22 cellular contexts compared by ENCODE assay signal in the genomic region with DNA sequence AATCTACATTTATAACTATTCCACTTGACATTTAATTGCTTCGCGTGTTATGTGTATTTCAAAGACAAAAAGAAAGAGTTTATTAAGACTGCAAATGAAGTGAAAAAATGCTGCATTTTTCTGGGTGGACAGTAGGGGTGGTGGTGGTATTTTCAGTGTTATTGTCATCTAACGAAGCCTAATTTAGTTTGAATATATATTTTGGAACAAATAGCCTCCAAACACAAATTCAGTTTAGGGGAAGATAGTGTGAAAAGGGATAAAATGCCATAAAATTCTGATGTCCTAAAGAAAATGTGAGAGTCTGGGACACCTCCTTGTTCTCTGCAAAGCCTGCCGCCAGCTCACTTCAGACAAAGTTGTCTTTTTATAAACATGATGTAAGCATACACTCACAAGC.
A peak's percentile ranks its signal among the peaks of the same experiment; 100 is the strongest.
DNase-seq lines count a peak whose midpoint lies in the region; TF ChIP-seq lines count a peak whose summit lies in the region.
"Had no signal": no experiment of that assay in that cellular context is flagged by ENCODE, and none has a peak within 500 bp of the region (broad histone marks: within the 10 kb centered on the region; RNA-seq: fewer than 3 reads in every experiment).

No MANE protein-coding gene starts in this region.

- no peaks in the 10 kb centered on the region for H3K4me1 Mint-ChIP-seq in activated CD4-positive, alpha-beta T cell treated with anti-CD3 and anti-CD28 coated beads, Interleukin-2, amount 10 ng/mL, durations not matched to agents 24 days and 14 days
- H3K4me1 Mint-ChIP-seq: activated naive CD8-positive, alpha-beta T cell treated with anti-CD3 and anti-CD28 coated beads for 36 hours; naive B cell had no signal

- H3K4me3 ChIP-seq in H7 (ENCODE audit: insufficient read depth, low read depth, low read length) (no peak overlapping the region), astrocyte of the cerebellum (ENCODE audit: low read depth, low read length) (no peak overlapping the region), kidney epithelial cell (ENCODE audit: low read depth, low read length) (no peak overlapping the region)
- H3K4me3 ChIP-seq: left ventricle myocardium inferior, MG63, PC-9 had no signal

- peak; percentile 0 for DNase-seq in H7
- no peak for DNase-seq in astrocyte of the cerebellum (ENCODE audit: low read depth)
- DNase-seq in kidney epithelial cell (ENCODE audit: low read depth): no peak
- DNase-seq in NCI-H774 (lab: John Stamatoyannopoulos, UW): no peak
- no peak for DNase-seq in activated CD4-positive, alpha-beta T cell treated with anti-CD3 and anti-CD28 coated beads, Interleukin-2, amount 10 ng/mL, durations not matched to agents 24 days and 14 days
- no peak for DNase-seq in NK-92 (lab: John Stamatoyannopoulos, UW; ENCODE audit: unreplicated experiment)
- DNase-seq in cortex of kidney (lab: John Stamatoyannopoulos, UW): no peak
- DNase-seq: activated CD4-positive, alpha-beta memory T cell treated with anti-CD3 and anti-CD28 coated beads for 36 hours; activated naive CD8-positive, alpha-beta T cell treated with anti-CD3 and anti-CD28 coated beads for 36 hours; activated T-cell treated with anti-CD3 and anti-CD28 coated beads, Interleukin-2, amount 50 U/mL, for 72 hours; caudate nucleus; COR-L47; effector memory CD4-positive, alpha-beta T cell; left ventricle myocardium inferior; MG63; naive B cell; NCI-H187 treated with DMSO at 0.1 percent for 48 hours; stimulated activated CD4-positive, alpha-beta T cell treated with anti-CD3 and anti-CD28 coated beads, Interleukin-12 subunit alpha, Interleukin-12 subunit beta, amount 100 ng/mL, for 4 hours; SW 1271 had no signal

- no peaks in the 10 kb centered on the region for H3K36me3 ChIP-seq in H7 (replicated peaks; ENCODE audit: control insufficient read depth, insufficient read depth, low read length)
- no peaks in the 10 kb centered on the region for H3K36me3 ChIP-seq in kidney epithelial cell (ENCODE audit: control insufficient read depth, insufficient read depth, low read length)
- H3K36me3 ChIP-seq: left ventricle myocardium inferior, MG63 had no signal

- peak; percentile 15; the same call in 1 of the 2 replicates for TF ChIP-seq CTCF in 22Rv1 (IDR thresholded peaks at IDR 0.05)
- TF ChIP-seq CTCF in astrocyte of the cerebellum (IDR thresholded peaks at IDR 0.05; ENCODE audit: low read depth, low read length, missing control alignments): peak; percentile 28
- TF ChIP-seq CTCF in kidney epithelial cell (IDR thresholded peaks at IDR 0.05; ENCODE audit: insufficient read depth, low read length, poor library complexity, severe bottlenecking): peak; percentile 25

- H3K27me3 ChIP-seq in H7 (ENCODE audit: control insufficient read depth, insufficient read depth, low read length) (no peaks in the 10 kb centered on the region), kidney epithelial cell (ENCODE audit: control insufficient read depth, insufficient read depth, low read length) (no peaks in the 10 kb centered on the region)
- H3K27me3 ChIP-seq: MG63 had no signal

- intact Hi-C loops in activated CD4-positive, alpha-beta T cell treated with anti-CD3 and anti-CD28 coated beads, Interleukin-2, amount 10 ng/mL, durations not matched to agents 24 days and 14 days (cut with micrococcal nuclease): no loop called here

- H3K36me3 Mint-ChIP-seq in activated CD4-positive, alpha-beta T cell treated with anti-CD3 and anti-CD28 coated beads, Interleukin-2, amount 10 ng/mL, durations not matched to agents 24 days and 14 days (ENCODE audit: low read depth): no peaks in the 10 kb centered on the region
- H3K36me3 Mint-ChIP-seq: activated CD4-positive, alpha-beta memory T cell treated with anti-CD3 and anti-CD28 coated beads for 36 hours; activated naive CD8-positive, alpha-beta T cell treated with anti-CD3 and anti-CD28 coated beads for 36 hours; naive B cell had no signal

- H3K27ac ChIP-seq in 22Rv1: no peak overlapping the region
- H3K27ac ChIP-seq: left ventricle myocardium inferior, PC-9 had no signal

- H3K4me3 Mint-ChIP-seq in activated CD4-positive, alpha-beta T cell treated with anti-CD3 and anti-CD28 coated beads, Interleukin-2, amount 10 ng/mL, durations not matched to agents 24 days and 14 days: no peak overlapping the region
- H3K4me3 Mint-ChIP-seq: activated CD4-positive, alpha-beta memory T cell treated with anti-CD3 and anti-CD28 coated beads for 36 hours; activated naive CD8-positive, alpha-beta T cell treated with anti-CD3 and anti-CD28 coated beads for 36 hours; activated T-cell treated with anti-CD3 and anti-CD28 coated beads, Interleukin-2, amount 50 U/mL, for 72 hours; naive B cell; stimulated activated naive CD8-positive, alpha-beta T cell treated with anti-CD3 and anti-CD28 coated beads, Interleukin-15, Interleukin-2, amounts not matched to agents 100 ng/mL and 50 ng/mL, for 24 hours had no signal

- no peaks in the 10 kb centered on the region for H3K27me3 Mint-ChIP-seq in activated CD4-positive, alpha-beta T cell treated with anti-CD3 and anti-CD28 coated beads, Interleukin-2, amount 10 ng/mL, durations not matched to agents 24 days and 14 days
- H3K27me3 Mint-ChIP-seq: activated CD4-positive, alpha-beta memory T cell treated with anti-CD3 and anti-CD28 coated beads for 36 hours; activated naive CD8-positive, alpha-beta T cell treated with anti-CD3 and anti-CD28 coated beads for 36 hours; naive B cell; stimulated activated naive CD8-positive, alpha-beta T cell treated with anti-CD3 and anti-CD28 coated beads, Interleukin-15, Interleukin-2, amounts not matched to agents 100 ng/mL and 50 ng/mL, for 24 hours had no signal

- in situ Hi-C loops in astrocyte of the cerebellum (cut with HindIII; ENCODE audit: low sequenced_read_pairs): no loop called here

- no peaks in the 10 kb centered on the region for H3K9me3 Mint-ChIP-seq in activated CD4-positive, alpha-beta T cell treated with anti-CD3 and anti-CD28 coated beads, Interleukin-2, amount 10 ng/mL, durations not matched to agents 24 days and 14 days

- no peak overlapping the region for H3K27ac Mint-ChIP-seq in activated CD4-positive, alpha-beta T cell treated with anti-CD3 and anti-CD28 coated beads, Interleukin-2, amount 10 ng/mL, durations not matched to agents 24 days and 14 days
- H3K27ac Mint-ChIP-seq: activated CD4-positive, alpha-beta memory T cell treated with anti-CD3 and anti-CD28 coated beads for 36 hours; activated naive CD8-positive, alpha-beta T cell treated with anti-CD3 and anti-CD28 coated beads for 36 hours; activated T-cell treated with anti-CD3 and anti-CD28 coated beads, Interleukin-2, amount 50 U/mL, for 72 hours; naive B cell; stimulated activated naive CD8-positive, alpha-beta T cell treated with anti-CD3 and anti-CD28 coated beads, Interleukin-15, Interleukin-2, amounts not matched to agents 100 ng/mL and 50 ng/mL, for 24 hours had no signal
